Comparison of ENCODE assay signal across 22 cellular contexts in the genomic region with DNA sequence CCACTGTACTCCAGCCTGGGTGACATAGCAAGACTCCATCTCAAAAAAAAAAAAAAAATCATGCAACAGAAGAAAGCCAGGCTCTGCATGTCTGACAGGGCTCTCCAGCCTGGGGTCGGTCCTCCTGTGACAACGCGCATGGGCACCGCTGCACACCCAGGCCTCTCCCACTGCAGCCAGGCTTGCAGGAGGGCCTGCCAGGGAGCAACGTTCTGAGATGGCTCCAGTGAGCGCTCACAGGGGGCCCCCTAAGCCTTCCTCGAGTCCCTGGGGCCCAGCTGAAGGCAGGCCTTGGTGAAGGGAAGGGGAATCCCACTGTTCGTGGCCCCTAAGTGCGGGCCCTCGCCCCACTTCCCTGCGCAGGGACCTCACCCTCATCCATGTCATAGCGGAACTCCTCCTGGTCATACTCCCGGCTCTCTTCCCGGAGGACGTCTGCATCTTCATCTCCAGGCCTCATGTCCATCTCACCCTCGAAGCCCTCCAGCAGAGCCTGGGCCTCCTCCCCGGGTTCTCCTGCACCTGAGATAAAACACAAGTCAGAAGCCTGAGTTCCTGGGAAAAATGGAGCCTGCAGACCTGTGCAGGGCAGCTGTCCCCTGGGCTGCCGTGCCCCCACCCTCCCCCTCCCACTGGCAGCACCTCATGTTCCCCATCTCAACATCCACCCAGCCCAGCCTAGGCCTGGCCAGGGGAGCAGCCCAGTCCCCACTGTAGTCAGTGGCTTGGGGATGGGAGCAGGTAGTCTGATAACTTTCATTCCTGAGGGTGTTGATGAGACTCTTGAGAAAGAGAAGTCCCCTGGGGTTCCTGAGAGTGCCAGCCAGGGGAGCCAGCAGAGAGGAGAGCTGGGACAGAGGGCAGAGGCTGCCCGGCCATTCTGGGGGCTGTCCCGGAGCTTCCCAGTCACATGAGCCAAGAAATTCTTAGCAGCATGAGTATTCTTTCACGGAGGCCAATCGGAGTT. TPM values are rescaled to one million over a fixed set of nuclear protein-coding genes. Genes with fewer than 3 reads are reported as not detected.
"Had no signal": no experiment of that assay in that cellular context is flagged by ENCODE, and none has a peak within 500 bp of the region (broad histone marks: within the 10 kb centered on the region; RNA-seq: fewer than 3 reads in every experiment).

No MANE protein-coding gene starts in this region.

- H3K4me1 Mint-ChIP-seq: activated CD4-positive, alpha-beta memory T cell treated with anti-CD3 and anti-CD28 coated beads, Interleukin-2, amount 10 ng/mL, durations not matched to agents 7 days and 5 days; immature natural killer cell had no signal

- H3K4me3 ChIP-seq: lung, testis, upper lobe of left lung had no signal

- H3K9me3 ChIP-seq: testis, upper lobe of left lung had no signal

- H3K27ac Mint-ChIP-seq: activated B cell treated with CpG ODN at 0.5 μM for 24 hours; activated CD4-positive, alpha-beta memory T cell treated with anti-CD3 and anti-CD28 coated beads, Interleukin-2, amount 10 ng/mL, durations not matched to agents 7 days and 5 days; activated naive CD8-positive, alpha-beta T cell treated with anti-CD3 and anti-CD28 coated beads for 36 hours; dendritic cell treated with granulocyte-macrophage colony-stimulating factor and Interleukin-4, amounts not matched to agents 40 ng/mL and 50 ng/mL, for 4 days; immature natural killer cell; nephron progenitor cell; T-helper 2 cell treated with Interferon-gamma antibody and Interleukin-4, amounts not matched to agents 5 μg/mL and 100 μg/mL, for 36 hours had no signal

- H3K27me3 Mint-ChIP-seq: activated naive CD8-positive, alpha-beta T cell treated with anti-CD3 and anti-CD28 coated beads for 36 hours had no signal

- H3K4me3 Mint-ChIP-seq: activated B cell treated with CpG ODN at 0.5 μM for 24 hours; activated CD4-positive, alpha-beta memory T cell treated with anti-CD3 and anti-CD28 coated beads, Interleukin-2, amount 10 ng/mL, durations not matched to agents 7 days and 5 days; activated naive CD8-positive, alpha-beta T cell treated with anti-CD3 and anti-CD28 coated beads for 36 hours; dendritic cell treated with granulocyte-macrophage colony-stimulating factor and Interleukin-4, amounts not matched to agents 40 ng/mL and 50 ng/mL, for 4 days; immature natural killer cell; nephron progenitor cell; T-helper 2 cell treated with Interferon-gamma antibody and Interleukin-4, amounts not matched to agents 5 μg/mL and 100 μg/mL, for 36 hours had no signal

- H3K27ac ChIP-seq: testis, upper lobe of left lung had no signal

- H3K4me1 ChIP-seq: testis had no signal

- H3K9me3 Mint-ChIP-seq: activated B cell treated with CpG ODN at 0.5 μM for 24 hours; activated CD4-positive, alpha-beta memory T cell treated with anti-CD3 and anti-CD28 coated beads, Interleukin-2, amount 10 ng/mL, durations not matched to agents 7 days and 5 days; activated naive CD8-positive, alpha-beta T cell treated with anti-CD3 and anti-CD28 coated beads for 36 hours; dendritic cell treated with granulocyte-macrophage colony-stimulating factor and Interleukin-4, amounts not matched to agents 40 ng/mL and 50 ng/mL, for 4 days; nephron progenitor cell; T-helper 2 cell treated with Interferon-gamma antibody and Interleukin-4, amounts not matched to agents 5 μg/mL and 100 μg/mL, for 36 hours had no signal

- H3K36me3 ChIP-seq: upper lobe of left lung had no signal

- H3K36me3 Mint-ChIP-seq: activated naive CD8-positive, alpha-beta T cell treated with anti-CD3 and anti-CD28 coated beads for 36 hours; immature natural killer cell had no signal

- DNase-seq: activated B cell treated with CpG ODN at 0.5 μM for 24 hours; activated CD4-positive, alpha-beta T cell treated with anti-CD3 and anti-CD28 coated beads for 4 hours; activated naive CD4-positive, alpha-beta T cell; activated naive CD8-positive, alpha-beta T cell treated with anti-CD3 and anti-CD28 coated beads for 36 hours; amniotic stem cell; effector CD8-positive, alpha-beta T cell; immature natural killer cell; left cardiac atrium; midbrain; nephron progenitor cell; occipital lobe; stimulated activated CD4-positive, alpha-beta T cell treated with anti-CD3 and anti-CD28 coated beads, Interleukin-2, amount 100 ng/mL, for 24 hours; SW 1271; testis had no signal

- H3K27me3 ChIP-seq: testis, upper lobe of left lung had no signal

RNA-seq across cellular contexts. Expression of a gene that starts 20.2 kb away (rescaled TPM):
- total RNA-seq: activated CD4-positive, alpha-beta memory T cell treated with anti-CD3 and anti-CD28 coated beads, Interleukin-2, amount 10 ng/mL, durations not matched to agents 7 days and 5 days; endothelial cell of umbilical vein; fibroblast of villous mesenchyme; left cardiac atrium; skeletal muscle tissue had no signal
